In the genomic region with DNA sequence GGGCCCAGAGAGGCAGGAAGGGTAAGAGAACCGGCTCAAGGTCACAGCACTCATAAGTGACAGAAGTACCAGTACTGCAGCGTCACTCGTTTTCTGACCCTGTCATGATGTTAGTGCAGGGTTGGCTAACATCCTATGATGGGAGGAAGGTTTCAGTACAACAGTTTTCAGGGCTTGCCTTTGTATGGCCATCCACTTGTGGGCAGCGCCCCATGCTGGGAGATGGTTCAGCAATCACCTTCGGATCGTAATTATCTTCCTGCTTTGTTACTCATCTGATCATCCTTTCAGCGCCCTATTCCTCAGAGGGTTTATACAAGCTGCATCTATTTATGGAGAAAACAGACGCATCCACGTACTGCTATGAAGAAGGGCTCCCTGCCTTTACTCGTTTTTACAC, we compare ENCODE assay signal across 9 cellular contexts. TPM values are rescaled to one million over a fixed set of nuclear protein-coding genes. Genes with fewer than 3 reads are reported as not detected.
DNase-seq lines count a peak whose midpoint lies in the region; ATAC-seq and TF ChIP-seq lines count a peak whose summit lies in the region.
"Had no signal": no experiment of that assay in that cellular context is flagged by ENCODE, and none has a peak within 500 bp of the region (broad histone marks: within the 10 kb centered on the region; RNA-seq: fewer than 3 reads in every experiment).

No MANE protein-coding gene starts in this region.

- DNase-seq in BE2C (peak; percentile 65), NCI-H1436 treated with DMSO at 0.1 percent for 48 hours (lab: John Stamatoyannopoulos, UW) (peak; percentile 62), dedifferentiated amniotic fluid mesenchymal stem cell (ENCODE audit: extremely low spot score) (peak; percentile 16)
- DNase-seq in activated T-helper 1 cell treated with anti-CD3 and anti-CD28 coated beads, Interleukin-12 subunit alpha, Interleukin-12 subunit beta, Interleukin-2, Interleukin-4 antibody, amounts not matched to agents 30 ng/mL and 10 ng/mL and 1 ng/mL, durations not matched to agents 14 hours and 24 hours and 36 hours (ENCODE audit: low spot score): no peak
- DNase-seq: activated CD4-positive, alpha-beta T cell treated with anti-CD3 and anti-CD28 coated beads, Interleukin-2, amount 10 ng/mL, durations not matched to agents 7 days and 5 days had no signal

- no peak overlapping the region for H3K27ac Mint-ChIP-seq in activated T-helper 1 cell treated with anti-CD3 and anti-CD28 coated beads, Interleukin-12 subunit alpha, Interleukin-12 subunit beta, Interleukin-2, Interleukin-4 antibody, amounts not matched to agents 30 ng/mL and 10 ng/mL and 1 ng/mL, durations not matched to agents 14 hours and 24 hours and 36 hours
- H3K27ac Mint-ChIP-seq: activated CD4-positive, alpha-beta T cell treated with anti-CD3 and anti-CD28 coated beads, Interleukin-2, amount 10 ng/mL, durations not matched to agents 7 days and 5 days had no signal

- intact Hi-C loops in activated T-helper 1 cell treated with anti-CD3 and anti-CD28 coated beads, Interleukin-12 subunit alpha, Interleukin-12 subunit beta, Interleukin-2, Interleukin-4 antibody, amounts not matched to agents 30 ng/mL and 10 ng/mL and 1 ng/mL, durations not matched to agents 14 hours and 24 hours and 36 hours (cut with micrococcal nuclease): no loop called here

- H3K36me3 Mint-ChIP-seq in activated T-helper 1 cell treated with anti-CD3 and anti-CD28 coated beads, Interleukin-12 subunit alpha, Interleukin-12 subunit beta, Interleukin-2, Interleukin-4 antibody, amounts not matched to agents 30 ng/mL and 10 ng/mL and 1 ng/mL, durations not matched to agents 14 hours and 24 hours and 36 hours (ENCODE audit: low read depth): no peaks in the 10 kb centered on the region

- peaks cover 58% of the 10 kb centered on the region for H3K27me3 Mint-ChIP-seq in activated T-helper 1 cell treated with anti-CD3 and anti-CD28 coated beads, Interleukin-12 subunit alpha, Interleukin-12 subunit beta, Interleukin-2, Interleukin-4 antibody, amounts not matched to agents 30 ng/mL and 10 ng/mL and 1 ng/mL, durations not matched to agents 14 hours and 24 hours and 36 hours (ENCODE audit: insufficient read depth)

- H3K9me3 ChIP-seq in BE2C: no peaks in the 10 kb centered on the region
- H3K9me3 ChIP-seq in mucosa of stomach (ENCODE audit: control insufficient read depth, low read length): no peaks in the 10 kb centered on the region

- H3K9ac ChIP-seq in mucosa of stomach (ENCODE audit: low read length): peak overlapping the region; percentile 18

- peak overlapping the region; percentile 95 for H3K4me3 ChIP-seq in BE2C (ENCODE audit: low read depth, low read length)
- no peak overlapping the region for H3K4me3 ChIP-seq in mucosa of stomach (ENCODE audit: low read length)

- TF ChIP-seq CTCF in BE2C (IDR thresholded peaks at IDR 0.05; ENCODE audit: low read depth, low read length): peak; percentile 48; the same call in 1 of the 2 replicates

- no peaks in the 10 kb centered on the region for H3K9me3 Mint-ChIP-seq in activated T-helper 1 cell treated with anti-CD3 and anti-CD28 coated beads, Interleukin-12 subunit alpha, Interleukin-12 subunit beta, Interleukin-2, Interleukin-4 antibody, amounts not matched to agents 30 ng/mL and 10 ng/mL and 1 ng/mL, durations not matched to agents 14 hours and 24 hours and 36 hours
- H3K9me3 Mint-ChIP-seq: activated CD4-positive, alpha-beta T cell treated with anti-CD3 and anti-CD28 coated beads, Interleukin-2, amount 10 ng/mL, durations not matched to agents 7 days and 5 days had no signal

- H3K36me3 ChIP-seq in BE2C (peaks cover 20% of the 10 kb centered on the region), mucosa of stomach (ENCODE audit: control insufficient read depth, insufficient read depth, low read length) (no peaks in the 10 kb centered on the region)

- ATAC-seq in GM18909 (IDR thresholded peaks at IDR 0.05; ENCODE audit: poor library complexity, unreplicated experiment) (no peak), HG03175 (IDR thresholded peaks at IDR 0.05; ENCODE audit: unreplicated experiment) (no peak), GM18502 (IDR thresholded peaks at IDR 0.05; ENCODE audit: poor library complexity, unreplicated experiment) (no peak)

- peaks cover 9% of the 10 kb centered on the region for H3K4me1 ChIP-seq in BE2C
- H3K4me1 ChIP-seq in mucosa of stomach (ENCODE audit: control insufficient read depth, insufficient read depth, low read length): no peaks in the 10 kb centered on the region

- H3K27me3 ChIP-seq in BE2C: no peaks in the 10 kb centered on the region
- peaks cover 31% of the 10 kb centered on the region for H3K27me3 ChIP-seq in mucosa of stomach (ENCODE audit: control insufficient read depth, insufficient read depth, low read length)

- peaks cover 5% of the 10 kb centered on the region for H3K4me1 Mint-ChIP-seq in activated T-helper 1 cell treated with anti-CD3 and anti-CD28 coated beads, Interleukin-12 subunit alpha, Interleukin-12 subunit beta, Interleukin-2, Interleukin-4 antibody, amounts not matched to agents 30 ng/mL and 10 ng/mL and 1 ng/mL, durations not matched to agents 14 hours and 24 hours and 36 hours (ENCODE audit: low read depth)

- H3K4me3 Mint-ChIP-seq in activated T-helper 1 cell treated with anti-CD3 and anti-CD28 coated beads, Interleukin-12 subunit alpha, Interleukin-12 subunit beta, Interleukin-2, Interleukin-4 antibody, amounts not matched to agents 30 ng/mL and 10 ng/mL and 1 ng/mL, durations not matched to agents 14 hours and 24 hours and 36 hours: no peak overlapping the region
- H3K4me3 Mint-ChIP-seq: activated CD4-positive, alpha-beta T cell treated with anti-CD3 and anti-CD28 coated beads, Interleukin-2, amount 10 ng/mL, durations not matched to agents 7 days and 5 days had no signal

RNA-seq across cellular contexts. Expression of a gene that starts 2.4 kb away (rescaled TPM):
- 127 TPM for polyA plus RNA-seq in BE2C (2012; ENCODE audit: insufficient read depth, insufficient read length, low read depth)
- total RNA-seq in activated T-helper 1 cell treated with anti-CD3 and anti-CD28 coated beads, Interleukin-12 subunit alpha, Interleukin-12 subunit beta, Interleukin-2, Interleukin-4 antibody, amounts not matched to agents 30 ng/mL and 10 ng/mL and 1 ng/mL, durations not matched to agents 14 hours and 24 hours and 36 hours: not detected in 2 replicates
